1 cellular context compared by ENCODE assay signal in genomic region chr13:109867766-109868165, GRCh38.
TF ChIP-seq lines count a peak whose summit lies in the region.

No MANE protein-coding gene starts in this region.

TF ChIP-seq in liver, 16 proteins besides CTCF, POLR2A, EP300 and RAD21 (continued from another document):
- TF ChIP-seq ZBTB33 (IDR thresholded peaks at IDR 0.05): no peak
- no peak for TF ChIP-seq MAX (IDR thresholded peaks at IDR 0.05)
- no peak for TF ChIP-seq NR2F2 (IDR thresholded peaks at IDR 0.05)
- peak; percentile 14 to 19 for TF ChIP-seq HNF4A (conservative IDR thresholded peaks at IDR 0.05)
